ENCODE assay signal across 27 cellular contexts in the genomic region with DNA sequence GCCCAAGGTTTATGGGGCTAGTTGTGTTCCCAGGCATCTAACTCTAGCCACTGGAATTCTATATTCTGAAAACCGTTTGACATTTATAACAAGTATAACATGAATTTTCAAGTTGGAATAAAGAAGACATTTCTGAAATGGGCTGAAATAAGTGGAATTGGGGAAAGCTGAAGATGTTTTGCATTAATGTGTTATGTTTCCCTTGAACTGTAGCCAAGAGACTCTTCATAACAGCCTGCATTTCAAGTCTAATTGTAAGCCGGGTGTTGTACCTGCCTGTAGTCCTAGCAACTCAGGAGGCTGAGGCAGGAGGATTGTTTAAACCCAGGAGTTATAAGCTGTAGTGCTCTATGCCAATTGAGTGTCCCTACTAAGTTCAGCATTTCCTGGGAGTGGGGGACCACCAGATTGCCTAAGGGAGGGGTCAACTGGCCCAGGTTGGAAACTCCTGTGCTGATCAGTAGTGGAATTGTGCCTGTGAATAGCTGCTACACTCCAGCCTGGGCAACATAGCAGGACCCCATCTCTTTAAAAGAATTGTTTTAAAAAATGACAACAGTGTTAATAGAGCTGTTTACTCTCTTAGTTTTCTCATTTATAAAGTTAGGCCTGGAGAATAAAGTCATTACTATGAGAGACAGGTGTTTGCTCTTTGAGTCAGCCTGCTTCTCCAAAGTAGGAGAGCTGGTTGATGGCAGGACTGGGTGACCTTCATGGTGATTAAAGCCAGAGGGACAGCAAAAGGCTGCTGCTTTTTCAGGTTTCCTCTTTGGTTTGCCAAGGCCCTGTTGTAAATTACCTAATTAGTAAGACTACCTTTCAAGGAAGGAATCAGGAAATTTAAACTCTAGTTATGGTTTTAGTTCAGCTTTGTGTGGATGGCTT.
DNase-seq lines count a peak whose midpoint lies in the region; ATAC-seq, FAIRE-seq and TF ChIP-seq lines count a peak whose summit lies in the region.
"Had no signal": no experiment of that assay in that cellular context is flagged by ENCODE, and none has a peak within 500 bp of the region (broad histone marks: within the 10 kb centered on the region; RNA-seq: fewer than 3 reads in every experiment).

No MANE protein-coding gene starts in this region.

- H3K4me1 Mint-ChIP-seq in progenitor cell of endocrine pancreas (ENCODE audit: low read depth): peaks cover 11% of the 10 kb centered on the region

- no peak overlapping the region for H3K4me3 Mint-ChIP-seq in progenitor cell of endocrine pancreas (ENCODE audit: low read depth)
- H3K4me3 Mint-ChIP-seq: activated B cell treated with CpG ODN at 0.5 μM for 24 hours, brain, natural killer cell had no signal

- H3K27ac Mint-ChIP-seq in progenitor cell of endocrine pancreas: peak overlapping the region; percentile 84
- H3K27ac Mint-ChIP-seq: activated B cell treated with CpG ODN at 0.5 μM for 24 hours, brain, natural killer cell had no signal

- H3K9ac ChIP-seq in adipocyte (ENCODE audit: low read length): no peak overlapping the region
- H3K9ac ChIP-seq: parathyroid adenoma had no signal

- H3K36me3 Mint-ChIP-seq in progenitor cell of endocrine pancreas (ENCODE audit: insufficient read depth): peaks cover 1% of the 10 kb centered on the region
- H3K36me3 Mint-ChIP-seq: brain, natural killer cell had no signal

- intact Hi-C loops in left ventricle myocardium inferior (cut with micrococcal nuclease): no loop called here

- H3K4me3 ChIP-seq in adipocyte (ENCODE audit: low read length) (no peak overlapping the region), left ventricle myocardium inferior (no peak overlapping the region)
- H3K4me3 ChIP-seq: esophagus muscularis mucosa had no signal

- DNase-seq in NCI-H69 (lab: John Stamatoyannopoulos, UW) (peak; percentile 52), adipocyte (ENCODE audit: low read depth) (peak; percentile 37), progenitor cell of endocrine pancreas (ENCODE audit: low spot score, unreplicated experiment) (no peak), C1 segment of cervical spinal cord (lab: John Stamatoyannopoulos, UW) (no peak), left ventricle myocardium inferior (no peak)
- DNase-seq: activated B cell treated with CpG ODN at 0.5 μM for 24 hours; activated CD4-positive, alpha-beta T cell treated with anti-CD3 and anti-CD28 coated beads, Interleukin-2, amount 50 U/mL, for 48 hours; activated gamma-delta T cell treated with Interleukin-2 at 50 U/mL for 16 hours; activated T-cell treated with anti-CD3 and anti-CD28 coated beads for 4 hours; DMS79 treated with DMSO at 0.1 percent for 48 hours; effector memory CD4-positive, alpha-beta T cell; midbrain; natural killer cell; NCI-H1105; NCI-H2081; NCI-H345; NCI-H774; OCI-M1; SHP77; T-helper 9 cell had no signal

- H3K4me1 ChIP-seq in adipocyte (ENCODE audit: control insufficient read depth, insufficient read depth, low read length): peaks cover 20% of the 10 kb centered on the region
- H3K4me1 ChIP-seq in left ventricle myocardium inferior: no peaks in the 10 kb centered on the region
- H3K4me1 ChIP-seq: parathyroid adenoma had no signal

- peaks cover 7% of the 10 kb centered on the region for H3K9me3 Mint-ChIP-seq in progenitor cell of endocrine pancreas (ENCODE audit: low read depth)
- H3K9me3 Mint-ChIP-seq: activated B cell treated with CpG ODN at 0.5 μM for 24 hours, natural killer cell had no signal

- no peaks in the 10 kb centered on the region for H3K27me3 Mint-ChIP-seq in progenitor cell of endocrine pancreas
- H3K27me3 Mint-ChIP-seq: activated B cell treated with CpG ODN at 0.5 μM for 24 hours, brain had no signal

- no peak for TF ChIP-seq CTCF in progenitor cell of endocrine pancreas (IDR thresholded peaks at IDR 0.05; ENCODE audit: unreplicated experiment)
- no peak for TF ChIP-seq CTCF in left ventricle myocardium inferior (IDR thresholded peaks at IDR 0.05; ENCODE audit: borderline replicate concordance)

- H3K27me3 ChIP-seq in adipocyte (replicated peaks; ENCODE audit: control insufficient read depth, insufficient read depth, low read length) (no peaks in the 10 kb centered on the region), left ventricle myocardium inferior (ENCODE audit: low read depth) (no peaks in the 10 kb centered on the region)
- H3K27me3 ChIP-seq: esophagus muscularis mucosa had no signal

- H3K36me3 ChIP-seq in adipocyte (ENCODE audit: control insufficient read depth, insufficient read depth, low read length, severe bottlenecking) (no peaks in the 10 kb centered on the region), left ventricle myocardium inferior (no peaks in the 10 kb centered on the region)
- H3K36me3 ChIP-seq: esophagus muscularis mucosa had no signal

- H3K9me3 ChIP-seq in adipocyte (ENCODE audit: control insufficient read depth, low read length) (peaks cover 7% of the 10 kb centered on the region), left ventricle myocardium inferior (replicated peaks) (no peaks in the 10 kb centered on the region)
- H3K9me3 ChIP-seq: esophagus muscularis mucosa had no signal

- H3K27ac ChIP-seq in left ventricle myocardium inferior (replicated peaks): no peak overlapping the region
- H3K27ac ChIP-seq: esophagus muscularis mucosa, parathyroid adenoma had no signal

- ATAC-seq in HG03469 (IDR thresholded peaks at IDR 0.05; ENCODE audit: unreplicated experiment): no peak
- ATAC-seq: natural killer cell, sciatic nerve had no signal

- peak; percentile 97 for FAIRE-seq in islet of Langerhans (lab: Jason Lieb, UNC)
- FAIRE-seq: H1 had no signal

Comparison
In these comparisons a context has a peak if more than half of its experiments do, and no peak if none do; other contexts are left out.
1. DNase-seq: peak in NCI-H69 (single experiment) and adipocyte (single experiment); none in progenitor cell of endocrine pancreas (single experiment), C1 segment of cervical spinal cord (0 of 14) and left ventricle myocardium inferior (single experiment).